12 cellular contexts compared by ENCODE assay signal in genomic region chr2:235347691-235348090, GRCh38.
DNase-seq lines count a peak whose midpoint lies in the region; ATAC-seq and TF ChIP-seq lines count a peak whose summit lies in the region.
"Had no signal": no experiment of that assay in that cellular context is flagged by ENCODE, and none has a peak within 500 bp of the region (broad histone marks: within the 10 kb centered on the region; RNA-seq: fewer than 3 reads in every experiment).

No MANE protein-coding gene starts in this region.

- no peak overlapping the region for H3K4me3 ChIP-seq in AG09309 (ENCODE audit: control insufficient read depth, low read depth, low read length)
- H3K4me3 ChIP-seq: pancreas had no signal

- no peak for TF ChIP-seq CTCF in AG09309 (IDR thresholded peaks at IDR 0.05; ENCODE audit: control insufficient read depth, insufficient read depth, low read depth, low read length, missing control alignments)
- TF ChIP-seq CTCF in osteocyte (IDR thresholded peaks at IDR 0.05), result no peak
- no peak for TF ChIP-seq CTCF in endothelial cell (IDR thresholded peaks at IDR 0.05; ENCODE audit: unreplicated experiment)

- no peaks in the 10 kb centered on the region for H3K36me3 Mint-ChIP-seq in osteocyte (ENCODE audit: unreplicated experiment)
- no peaks in the 10 kb centered on the region for H3K36me3 Mint-ChIP-seq in endothelial cell (ENCODE audit: low read depth, unreplicated experiment)

- DNase-seq in AG09309 (ENCODE audit: low read depth) (peak; percentile 52), HT1080 (ENCODE audit: low read depth) (peak; percentile 83), amniotic epithelial cell (ENCODE audit: low read depth) (peak; percentile 22), glomerular visceral epithelial cell (ENCODE audit: extremely low spot score) (peak; percentile 63), osteocyte (ENCODE audit: extremely low spot score, unreplicated experiment) (no peak), endothelial cell (ENCODE audit: low spot score) (no peak)
- DNase-seq in activated CD4-positive, CD25-positive, alpha-beta regulatory T cell (lab: John Stamatoyannopoulos, UW), result no peak
- DNase-seq: COR-L47; NCI-H187 treated with DMSO at 0.1 percent for 48 hours; pancreas; stimulated activated CD4-positive, alpha-beta T cell treated with anti-CD3 and anti-CD28 coated beads, Interleukin-2, amount 100 ng/mL, for 48 hours had no signal

- H3K4me1 Mint-ChIP-seq in osteocyte (ENCODE audit: unreplicated experiment) (peaks cover 4% of the 10 kb centered on the region), endothelial cell (ENCODE audit: unreplicated experiment) (peaks cover 6% of the 10 kb centered on the region)

- ATAC-seq in HG03025 (IDR thresholded peaks at IDR 0.05; ENCODE audit: low FRiP score, unreplicated experiment), result no peak
- ATAC-seq: pancreas had no signal

- H3K4me3 Mint-ChIP-seq in osteocyte (ENCODE audit: unreplicated experiment) (no peak overlapping the region), endothelial cell (ENCODE audit: unreplicated experiment) (no peak overlapping the region)

- H3K27me3 Mint-ChIP-seq in osteocyte (ENCODE audit: unreplicated experiment), result peaks cover 23% of the 10 kb centered on the region
- H3K27me3 Mint-ChIP-seq in endothelial cell (ENCODE audit: unreplicated experiment), result peaks cover 8% of the 10 kb centered on the region

- peaks cover 5% of the 10 kb centered on the region for H3K9me3 Mint-ChIP-seq in osteocyte (ENCODE audit: unreplicated experiment)
- peaks cover 4% of the 10 kb centered on the region for H3K9me3 Mint-ChIP-seq in endothelial cell (ENCODE audit: unreplicated experiment)

- H3K27ac Mint-ChIP-seq in osteocyte (ENCODE audit: unreplicated experiment), result no peak overlapping the region
- no peak overlapping the region for H3K27ac Mint-ChIP-seq in endothelial cell (ENCODE audit: unreplicated experiment)

Comparison
In these comparisons a context has a peak if more than half of its experiments do, and no peak if none do; other contexts are left out.
1. DNase-seq: peak in AG09309 (single experiment), HT1080 (single experiment), amniotic epithelial cell (single experiment) and glomerular visceral epithelial cell (single experiment); none in osteocyte (single experiment), activated CD4-positive, CD25-positive, alpha-beta regulatory T cell (0 of 4) and endothelial cell (single experiment).